8 cellular contexts compared by ENCODE assay signal in the genomic region with DNA sequence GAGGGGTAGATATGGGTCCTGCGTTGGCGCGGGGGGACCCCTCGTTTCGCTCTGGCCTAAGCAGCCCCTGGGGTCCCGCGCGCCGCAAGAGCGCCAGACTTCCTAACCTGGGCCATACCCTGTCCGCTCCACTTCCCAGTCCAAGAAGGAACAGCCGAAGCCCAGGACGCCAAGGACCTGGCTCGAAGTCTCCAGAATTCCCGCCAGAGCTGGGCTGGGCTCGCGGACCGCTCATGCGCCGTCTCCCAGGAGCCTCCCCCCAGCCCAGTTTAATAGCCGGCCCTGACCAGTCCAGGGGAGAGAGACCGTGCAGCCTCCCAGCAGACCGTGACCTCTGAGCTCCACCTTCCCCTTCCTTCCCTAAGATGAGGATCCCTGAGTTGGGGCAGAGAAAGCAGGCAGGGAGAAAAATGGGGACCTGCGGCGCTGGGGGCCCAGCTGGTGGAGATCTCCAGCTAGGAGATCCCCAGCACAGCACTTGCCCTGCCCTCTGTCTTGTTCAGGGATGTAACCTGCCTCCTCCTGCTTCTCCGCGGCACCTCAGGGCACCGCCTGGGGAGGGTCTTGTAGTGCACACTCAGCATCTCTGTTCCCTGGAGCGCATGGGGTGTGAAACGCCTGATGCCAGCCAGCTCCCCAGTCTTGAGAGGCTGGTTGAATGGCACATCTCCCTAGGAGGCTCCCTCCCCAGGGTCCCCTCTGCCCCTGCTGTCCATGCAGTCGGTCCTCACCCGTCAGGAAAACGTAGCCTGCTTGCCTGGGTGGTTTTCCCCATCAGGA. TPM values are rescaled to one million over a fixed set of nuclear protein-coding genes. Genes with fewer than 3 reads are reported as not detected.
A peak's percentile ranks its signal among the peaks of the same experiment; 100 is the strongest.
DNase-seq lines count a peak whose midpoint lies in the region; ATAC-seq and TF ChIP-seq lines count a peak whose summit lies in the region.

No MANE protein-coding gene starts in this region.

- H3K4me1 Mint-ChIP-seq in activated CD4-positive, alpha-beta T cell treated with anti-CD3 and anti-CD28 coated beads for 36 hours = peaks cover 37% of the 10 kb centered on the region
- peaks cover 44% of the 10 kb centered on the region for H3K4me1 Mint-ChIP-seq in activated T-cell treated with anti-CD3 and anti-CD28 coated beads, Interleukin-2, amount 50 U/mL, for 72 hours (ENCODE audit: low read depth)

- no peaks in the 10 kb centered on the region for H3K9me3 ChIP-seq in heart right ventricle
- no peaks in the 10 kb centered on the region for H3K9me3 ChIP-seq in prostate gland

- H3K36me3 ChIP-seq in heart right ventricle = no peaks in the 10 kb centered on the region
- no peaks in the 10 kb centered on the region for H3K36me3 ChIP-seq in prostate gland

- TF ChIP-seq POLR2A in prostate gland (IDR thresholded peaks at IDR 0.05) = no peak

- H3K27me3 ChIP-seq in heart right ventricle = no peaks in the 10 kb centered on the region
- no peaks in the 10 kb centered on the region for H3K27me3 ChIP-seq in prostate gland (replicated peaks; ENCODE audit: insufficient read depth)

- DNase-seq in activated CD4-positive, alpha-beta T cell treated with anti-CD3 and anti-CD28 coated beads for 36 hours = peak; percentile 34
- no peak for DNase-seq in activated CD4-positive, alpha-beta T cell treated with anti-CD3 and anti-CD28 coated beads, Interleukin-2, amount 50 U/mL, for 4 hours
- no peak for DNase-seq in activated T-cell treated with anti-CD3 and anti-CD28 coated beads, Interleukin-2, amount 50 U/mL, for 72 hours
- DNase-seq in heart right ventricle = peak in 1 of 2 donors; percentile 32
- DNase-seq in prostate gland (ENCODE audit: low spot score) = no peak
- no peak for DNase-seq in GM13977 (ENCODE audit: low spot score)
- no peak for DNase-seq in iPS-NIHi7 (ENCODE audit: extremely low spot score)
- DNase-seq in dedifferentiated amniotic fluid mesenchymal stem cell (ENCODE audit: extremely low spot score) = no peak

- 22 to 23% methylated on average over 33 of the region's 33 CpGs for WGBS in heart right ventricle, 2 donors
- 15% methylated on average over 31 of the region's 33 CpGs for WGBS in prostate gland

- H3K27me3 Mint-ChIP-seq in activated CD4-positive, alpha-beta T cell treated with anti-CD3 and anti-CD28 coated beads for 36 hours = no peaks in the 10 kb centered on the region
- no peaks in the 10 kb centered on the region for H3K27me3 Mint-ChIP-seq in activated T-cell treated with anti-CD3 and anti-CD28 coated beads, Interleukin-2, amount 50 U/mL, for 72 hours (ENCODE audit: low read depth)

- CTCF ChIA-PET in activated CD4-positive, alpha-beta T cell treated with anti-CD3 and anti-CD28 coated beads for 36 hours (lab: Charles Lee) = interaction anchor here (0.6 to 1.6 kb wide), 6 partner anchors 16 to 670 kb away, joined by 3 to 19 read pairs (median 4); no protein-coding TSS in a partner anchor

- POLR2A ChIA-PET in activated CD4-positive, alpha-beta T cell treated with anti-CD3 and anti-CD28 coated beads for 36 hours (lab: Charles Lee) = interaction anchor here (0.5 to 2.1 kb wide), 5 partner anchors 9 to 123 kb away, joined by 3 to 11 read pairs (median 7); partner anchors contain the start of gene NSD2

- no peak for ATAC-seq in activated CD4-positive, alpha-beta T cell treated with anti-CD3 and anti-CD28 coated beads for 36 hours
- no peak for ATAC-seq in activated T-cell treated with anti-CD3 and anti-CD28 coated beads, Interleukin-2, amount 50 U/mL, for 72 hours (replicated peaks in 1 of 2)
- peak in 7 of 8 donors; percentile 2 to 52 (median 9) for ATAC-seq in heart right ventricle

- H3K4me3 Mint-ChIP-seq in activated CD4-positive, alpha-beta T cell treated with anti-CD3 and anti-CD28 coated beads for 36 hours = peak overlapping the region; percentile 78
- H3K4me3 Mint-ChIP-seq in activated T-cell treated with anti-CD3 and anti-CD28 coated beads, Interleukin-2, amount 50 U/mL, for 72 hours = peak overlapping the region; percentile 85 to 87

- H3K4me1 ChIP-seq in heart right ventricle (peaks cover 5 to 48% (median 39%) of the 10 kb centered on the region in 9 donors), prostate gland (replicated peaks) (peaks cover 5% of the 10 kb centered on the region)

- peak overlapping the region; percentile 47 for H3K27ac Mint-ChIP-seq in activated CD4-positive, alpha-beta T cell treated with anti-CD3 and anti-CD28 coated beads for 36 hours
- H3K27ac Mint-ChIP-seq in activated T-cell treated with anti-CD3 and anti-CD28 coated beads, Interleukin-2, amount 50 U/mL, for 72 hours = no peak overlapping the region

- peak in 1 of 9 donors; percentile 2 for TF ChIP-seq CTCF in heart right ventricle (IDR thresholded peaks at IDR 0.05)
- no peak for TF ChIP-seq CTCF in prostate gland (IDR thresholded peaks at IDR 0.05)
- no peak for TF ChIP-seq CTCF in GM13977 (IDR thresholded peaks at IDR 0.05; ENCODE audit: extremely low read depth, insufficient read depth, missing control alignments)

- in situ Hi-C loops in GM13977 (cut with MboI; ENCODE audit: low pct_unique_long_range_greater_than_20kb, low sequenced_read_pairs, unreplicated experiment) = no loop called here

- intact Hi-C loops in activated CD4-positive, alpha-beta T cell treated with anti-CD3 and anti-CD28 coated beads for 36 hours (cut with DNase I, micrococcal nuclease) = loop anchor here (1.0 to 5.0 kb wide), 18 partner anchors 13 to 1345 kb away; partner anchors contain the start of genes SLBP (in 2 of the 2), CFAP99 (in 1 of the 2), CTBP1 (in 1 of the 2) and FAM193A (in 1 of the 2)
- intact Hi-C loops in heart right ventricle (cut with DNase I) = loop anchor here in 8 of 10 donors (1.0 to 10.0 kb wide), 7 partner anchors 13 to 48 kb away; partner anchors contain the start of gene NSD2 (in 2 of the 8)
- intact Hi-C loops in prostate gland (cut with DNase I) = loop anchor here (2.0 kb wide), 1 partner anchor 14 kb away; the partner anchor contains the start of gene NSD2

- H3K36me3 Mint-ChIP-seq in activated CD4-positive, alpha-beta T cell treated with anti-CD3 and anti-CD28 coated beads for 36 hours (ENCODE audit: low read depth) = peaks cover 9% of the 10 kb centered on the region
- H3K36me3 Mint-ChIP-seq in activated T-cell treated with anti-CD3 and anti-CD28 coated beads, Interleukin-2, amount 50 U/mL, for 72 hours (ENCODE audit: insufficient read depth in 2 of 2) = peaks cover 0 to 3% of the 10 kb centered on the region in 2 donors

- peak overlapping the region; percentile 68 to 95 (median 82) for H3K4me3 ChIP-seq in heart right ventricle
- peak overlapping the region; percentile 82 to 94 for H3K4me3 ChIP-seq in prostate gland

- peak overlapping the region; percentile 11 to 93 (median 86) for H3K27ac ChIP-seq in heart right ventricle
- peak overlapping the region; percentile 77 to 82 for H3K27ac ChIP-seq in prostate gland

- no peaks in the 10 kb centered on the region for H3K9me3 Mint-ChIP-seq in activated CD4-positive, alpha-beta T cell treated with anti-CD3 and anti-CD28 coated beads for 36 hours (ENCODE audit: low read depth)
- H3K9me3 Mint-ChIP-seq in activated T-cell treated with anti-CD3 and anti-CD28 coated beads, Interleukin-2, amount 50 U/mL, for 72 hours = no peaks in the 10 kb centered on the region

RNA-seq across cellular contexts. Expression of gene LETM1, which starts 1.2 kb away (rescaled TPM):
- total RNA-seq in activated CD4-positive, alpha-beta T cell treated with anti-CD3 and anti-CD28 coated beads for 36 hours = 10 to 100 TPM; 41.6 to 51.3 TPM
- 10 to 100 TPM; 28.2 to 40.3 TPM for total RNA-seq in activated T-cell treated with anti-CD3 and anti-CD28 coated beads, Interleukin-2, amount 50 U/mL, for 72 hours
- total RNA-seq in heart right ventricle (10 to 100 TPM; 35.3 to 53.1 (median 42.6) TPM), prostate gland (10 to 100 TPM; 32.1 to 63.1 TPM)
- polyA plus RNA-seq in heart right ventricle = 10 to 100 TPM; 23.4 to 23.8 TPM

RNA-seq across cellular contexts. Expression of gene NSD2, which starts 14.1 kb away (rescaled TPM):
- total RNA-seq in activated CD4-positive, alpha-beta T cell treated with anti-CD3 and anti-CD28 coated beads for 36 hours = 100 to 1,000 TPM; 194 to 232 TPM
- 100 to 1,000 TPM; 232 to 268 TPM for total RNA-seq in activated T-cell treated with anti-CD3 and anti-CD28 coated beads, Interleukin-2, amount 50 U/mL, for 72 hours
- total RNA-seq in heart right ventricle = 10 to 100 TPM; 32.3 to 64.4 (median 46.0) TPM
- 1 to 10 TPM; 7.7 to 9.9 TPM for polyA plus RNA-seq in heart right ventricle
- 10 to 100 TPM; 18.0 to 75.0 TPM for total RNA-seq in prostate gland

Comparison
In these comparisons a context has a peak if more than half of its experiments do, and no peak if none do; other contexts are left out.
1. ATAC-seq: peak in heart right ventricle (7 of 8); none in activated CD4-positive, alpha-beta T cell treated with anti-CD3 and anti-CD28 coated beads for 36 hours (single experiment) and activated T-cell treated with anti-CD3 and anti-CD28 coated beads, Interleukin-2, amount 50 U/mL, for 72 hours (0 of 2).